8 cellular contexts compared by ENCODE assay signal in genomic region chr16:87388818-87389134, GRCh38. TPM values are rescaled to one million over a fixed set of nuclear protein-coding genes. Genes with fewer than 3 reads are reported as not detected.
DNase-seq lines count a peak whose midpoint lies in the region; ATAC-seq and TF ChIP-seq lines count a peak whose summit lies in the region.

No MANE protein-coding gene starts in this region.

- TF ChIP-seq CTCF in HFFc6 (IDR thresholded peaks at IDR 0.05) (no peak), WI38 (IDR thresholded peaks at IDR 0.05; ENCODE audit: low read depth, low read length) (no peak), hepatocyte (IDR thresholded peaks at IDR 0.05; ENCODE audit: poor library complexity) (no peak), spleen (IDR thresholded peaks at IDR 0.05 in 8 of 11, conservative IDR thresholded peaks at IDR 0.05 in 3 of 11) (no peak)

- H3K4me1 Mint-ChIP-seq in HFFc6 (ENCODE audit: low read depth) = peaks cover 40% of the 10 kb centered on the region

- intact Hi-C loops in spleen (cut with DNase I; ENCODE audit: low total_unique reads) = loop anchor here (10.0 kb wide), 1 partner anchor 376 kb away; the partner anchor contains the start of gene KLHDC4

- H3K4me3 Mint-ChIP-seq in HFFc6 = peak overlapping the region; percentile 66

- no peaks in the 10 kb centered on the region for H3K9me2 ChIP-seq in hepatocyte (replicated peaks; ENCODE audit: insufficient read depth)

- H3K27ac Mint-ChIP-seq in HFFc6 = peak overlapping the region; percentile 90

- H3K4me3 ChIP-seq in WI38 (ENCODE audit: low read depth, low read length) (peak overlapping the region; percentile 32; the same call in 1 of the 2 replicates), hepatocyte (no peak overlapping the region), spleen (peak overlapping the region in 1 of 8 donors; percentile 57)

- H3K27me3 ChIP-seq in hepatocyte (no peaks in the 10 kb centered on the region), spleen (replicated peaks in 1 of 7) (no peaks in the 10 kb centered on the region)

- TF ChIP-seq POLR2A in spleen (IDR thresholded peaks at IDR 0.05) = no peak

- H3K79me2 ChIP-seq in hepatocyte = peaks cover 11% of the 10 kb centered on the region

- H3K36me3 ChIP-seq in hepatocyte (replicated peaks; ENCODE audit: insufficient read depth, low read depth) = no peaks in the 10 kb centered on the region
- no peaks in the 10 kb centered on the region for H3K36me3 ChIP-seq in spleen

- no peak overlapping the region for H2AFZ ChIP-seq in hepatocyte

- 55% methylated on average over 1 of the region's 1 CpG for WGBS in hepatocyte (ENCODE audit: low lambda C conversion rate, missing lambda C conversion rate)
- 19 to 41% (median 25%) methylated on average over 1 of the region's 1 CpG for WGBS in spleen, 5 donors

- H3K27me3 Mint-ChIP-seq in HFFc6 (ENCODE audit: insufficient read depth) = peaks cover 10% of the 10 kb centered on the region

- H3K27ac ChIP-seq in hepatocyte (peak overlapping the region; percentile 80), spleen (peak overlapping the region; percentile 75 to 95 (median 90))

- peaks cover 8% of the 10 kb centered on the region; the same call in 1 of the 2 replicates for H3K36me3 Mint-ChIP-seq in HFFc6 (ENCODE audit: low read depth)

- H4K20me1 ChIP-seq in hepatocyte (ENCODE audit: insufficient read depth, poor library complexity, severe bottlenecking) = peaks cover 9% of the 10 kb centered on the region

- H3K9me3 ChIP-seq in hepatocyte (ENCODE audit: low read depth) (no peaks in the 10 kb centered on the region), spleen (no peaks in the 10 kb centered on the region)

- ATAC-seq in activated CD4-positive, CD25-positive, alpha-beta regulatory T cell treated with anti-CD3 and anti-CD28 coated beads, Interleukin-2, amount 50 U/mL, for 24 hours = no peak

- H3K4me2 ChIP-seq in hepatocyte = peak overlapping the region; percentile 46

- DNase-seq in HFFc6 (no peak), hepatocyte (ENCODE audit: low spot score) (no peak), spleen (no peak), EL (no peak), NCI-H748 treated with DMSO at 0.1 percent for 48 hours (lab: John Stamatoyannopoulos, UW) (no peak), NCI-H1417 (lab: John Stamatoyannopoulos, UW) (no peak)

- no peaks in the 10 kb centered on the region for H3K9me3 Mint-ChIP-seq in HFFc6

- peaks cover 16% of the 10 kb centered on the region for H3K4me1 ChIP-seq in hepatocyte (ENCODE audit: insufficient read depth)
- peaks cover 15 to 79% (median 55%) of the 10 kb centered on the region in 6 donors for H3K4me1 ChIP-seq in spleen

RNA-seq across cellular contexts. Expression of gene MAP1LC3B, which starts 3.4 kb away (rescaled TPM):
- total RNA-seq in HFFc6 (2021; fragmentation: NEBNext Ultra II Directional; extraction: Animal tissue kit (Norgen Biotek cat#: 25700)) = 100 to 1,000 TPM in 2 of 6 experiments, 10 to 100 TPM in 4; 81.3 to 112 (median 85.4) TPM
- total RNA-seq in hepatocyte (73.3 and 76.4 TPM in 2 replicates), spleen (10 to 100 TPM; 47.6 to 71.4 (median 61.7) TPM)
- polyA plus RNA-seq in hepatocyte (125 and 134 TPM in 2 replicates), spleen (10 to 100 TPM; 32.3 to 50.4 (median 46.5) TPM)

RNA-seq across cellular contexts. Expression of gene FBXO31, which starts 5.2 kb away (rescaled TPM):
- total RNA-seq in HFFc6 (2021; fragmentation: NEBNext Ultra II Directional; extraction: Animal tissue kit (Norgen Biotek cat#: 25700)) = 10 to 100 TPM; 23.0 to 30.0 (median 25.1) TPM
- total RNA-seq in hepatocyte = 11.0 and 16.5 TPM in 2 replicates
- polyA plus RNA-seq in hepatocyte = 25.3 and 28.9 TPM in 2 replicates
- total RNA-seq in spleen = 10 to 100 TPM; 23.6 to 30.6 (median 27.2) TPM
- polyA plus RNA-seq in spleen = 10 to 100 TPM in 1 of 3 donors, 1 to 10 TPM in 2; 7.9 to 11.0 (median 9.7) TPM
